In genomic region chr1:200306954-200307754, GRCh38 we compare ENCODE assay signal across 8 cellular contexts.
A peak's percentile ranks its signal among the peaks of the same experiment; 100 is the strongest.
DNase-seq lines count a peak whose midpoint lies in the region; ATAC-seq and TF ChIP-seq lines count a peak whose summit lies in the region.

No MANE protein-coding gene starts in this region.

- 30% methylated on average over 8 of the region's 8 CpGs for WGBS in liver

- no peaks in the 10 kb centered on the region for H3K9me3 ChIP-seq in liver (ENCODE audit: control insufficient read depth in 4 of 4, low read length in 3 of 4)

- H3K36me3 Mint-ChIP-seq in CD14-positive monocyte (no peaks in the 10 kb centered on the region), brain (no peaks in the 10 kb centered on the region)

- peaks cover 44% of the 10 kb centered on the region for H3K4me1 Mint-ChIP-seq in CD14-positive monocyte
- peaks cover 13% of the 10 kb centered on the region for H3K4me1 Mint-ChIP-seq in brain

- H3K36me3 ChIP-seq in liver (ENCODE audit: control insufficient read depth in 4 of 4, insufficient read depth in 3 of 4, low read depth in 1 of 4, low read length in 3 of 4) = no peaks in the 10 kb centered on the region

- TF ChIP-seq RAD21 in liver (IDR thresholded peaks at IDR 0.05) = peak; percentile 90 to 93

- ATAC-seq in HG03135 (IDR thresholded peaks at IDR 0.05; ENCODE audit: unreplicated experiment) = peak; percentile 75

- H3K4me3 ChIP-seq in liver (ENCODE audit: low read depth in 1 of 3, low read length in 3 of 3) = peak overlapping the region in 2 of 3 donors; percentile 18 to 48

- H3K27me3 Mint-ChIP-seq in CD14-positive monocyte (ENCODE audit: low read depth in 3 of 3) (peaks cover 0 to 10% (median 4%) of the 10 kb centered on the region in 3 donors), brain (peaks cover 30% of the 10 kb centered on the region)

- H3K4me1 ChIP-seq in liver (ENCODE audit: control insufficient read depth in 4 of 4, insufficient read depth in 4 of 4, low read length in 3 of 4) = peaks cover 0 to 6% (median 4%) of the 10 kb centered on the region in 4 donors

- TF ChIP-seq CTCF in CD14-positive monocyte (IDR thresholded peaks at IDR 0.05) = peak; percentile 96
- peak; percentile 62 for TF ChIP-seq CTCF in GM13976 (IDR thresholded peaks at IDR 0.05; ENCODE audit: borderline replicate concordance, control extremely low read depth, extremely low read depth, insufficient read depth, missing control alignments)
- TF ChIP-seq CTCF in brain (conservative IDR thresholded peaks at IDR 0.05) = peak; percentile 73 to 90
- peak; percentile 88 for TF ChIP-seq CTCF in liver (IDR thresholded peaks at IDR 0.05; ENCODE audit: low read depth, low read length, missing input control)

- H3K27ac Mint-ChIP-seq in CD14-positive monocyte = peak overlapping the region; percentile 46 to 89 (median 75)
- H3K27ac Mint-ChIP-seq in brain = peak overlapping the region in 1 of 5 experiments; percentile 59

- intact Hi-C loops in CD14-positive monocyte (cut with micrococcal nuclease) = no loop called here

- in situ Hi-C loops in GM13976 (cut with MboI; ENCODE audit: low sequenced_read_pairs, unreplicated experiment) = no loop called here

- DNase-seq in CD14-positive monocyte (ENCODE audit: low spot score) = no peak
- peak; percentile 54 for DNase-seq in GM13976 (ENCODE audit: low spot score)
- peak; percentile 22 to 81 for DNase-seq in NOMO-1 (lab: John Stamatoyannopoulos, UW; ENCODE audit: unreplicated experiment in 2 of 2)
- no peak for DNase-seq in HK-2 (ENCODE audit: unreplicated experiment)
- no peak for DNase-seq in activated CD8-positive, alpha-beta memory T cell treated with anti-CD3 and anti-CD28 coated beads, Interleukin-2, amount 50 U/mL, for 4 hours

- no peaks in the 10 kb centered on the region for H3K27me3 ChIP-seq in liver (ENCODE audit: control insufficient read depth in 4 of 4, insufficient read depth in 4 of 4, low read length in 3 of 4)

- H3K27ac ChIP-seq in liver (ENCODE audit: low read depth in 1 of 2, low read length in 2 of 2) = peak overlapping the region; percentile 23 to 60

- peaks cover 0 to 2% (median 0%) of the 10 kb centered on the region in 7 donors for H3K9me3 Mint-ChIP-seq in CD14-positive monocyte
- peaks cover 0 to 6% (median 0%) of the 10 kb centered on the region in 5 experiments for H3K9me3 Mint-ChIP-seq in brain

- peak overlapping the region; percentile 33 to 66 for H3K9ac ChIP-seq in liver (ENCODE audit: low read depth in 1 of 2, low read length in 2 of 2)

- H3K4me3 Mint-ChIP-seq in CD14-positive monocyte = peak overlapping the region; percentile 10 to 81
- H3K4me3 Mint-ChIP-seq in brain = peak overlapping the region in 2 of 5 experiments; percentile 45 to 52

TF ChIP-seq in liver, 16 proteins besides CTCF, POLR2A, EP300 and RAD21:
- TF ChIP-seq FOXA2 (IDR thresholded peaks at IDR 0.05) (no peak), HNF4G (IDR thresholded peaks at IDR 0.05) (no peak), REST (IDR thresholded peaks at IDR 0.05) (no peak), YY1 (IDR thresholded peaks at IDR 0.05) (peak; percentile 52), GABPA (IDR thresholded peaks at IDR 0.05 in 1 of 2, conservative IDR thresholded peaks at IDR 0.05 in 1 of 2) (no peak), EGR1 (IDR thresholded peaks at IDR 0.05; ENCODE audit: low read depth in 2 of 2) (no peak), FOXA1 (IDR thresholded peaks at IDR 0.05) (no peak), SP1 (IDR thresholded peaks at IDR 0.05) (peak; percentile 9), HNF4A (conservative IDR thresholded peaks at IDR 0.05) (peak in 1 of 2 donors; percentile 32), RXRA (IDR thresholded peaks at IDR 0.05) (peak in 1 of 2 donors; percentile 8), MAX (IDR thresholded peaks at IDR 0.05) (no peak), NR2F2 (IDR thresholded peaks at IDR 0.05) (no peak), JUND (IDR thresholded peaks at IDR 0.05) (no peak), TAF1 (conservative IDR thresholded peaks at IDR 0.05) (no peak)
- TF ChIP-seq, protein P1, sequence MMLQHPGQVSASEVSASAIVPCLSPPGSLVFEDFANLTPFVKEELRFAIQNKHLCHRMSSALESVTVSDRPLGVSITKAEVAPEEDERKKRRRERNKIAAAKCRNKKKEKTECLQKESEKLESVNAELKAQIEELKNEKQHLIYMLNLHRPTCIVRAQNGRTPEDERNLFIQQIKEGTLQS (IDR thresholded peaks at IDR 0.05) = no peak

Comparison
In these comparisons a context has a peak if more than half of its experiments do, and no peak if none do; other contexts are left out.
1. DNase-seq: peak in GM13976 (single experiment) and NOMO-1 (2 of 2); none in CD14-positive monocyte (single experiment), HK-2 (single experiment) and activated CD8-positive, alpha-beta memory T cell treated with anti-CD3 and anti-CD28 coated beads, Interleukin-2, amount 50 U/mL, for 4 hours (single experiment).
2. Peak in every context shown above with its lines, with median percentiles within 50 percentile points of each other: CTCF ChIP-seq.